In the genomic region with DNA sequence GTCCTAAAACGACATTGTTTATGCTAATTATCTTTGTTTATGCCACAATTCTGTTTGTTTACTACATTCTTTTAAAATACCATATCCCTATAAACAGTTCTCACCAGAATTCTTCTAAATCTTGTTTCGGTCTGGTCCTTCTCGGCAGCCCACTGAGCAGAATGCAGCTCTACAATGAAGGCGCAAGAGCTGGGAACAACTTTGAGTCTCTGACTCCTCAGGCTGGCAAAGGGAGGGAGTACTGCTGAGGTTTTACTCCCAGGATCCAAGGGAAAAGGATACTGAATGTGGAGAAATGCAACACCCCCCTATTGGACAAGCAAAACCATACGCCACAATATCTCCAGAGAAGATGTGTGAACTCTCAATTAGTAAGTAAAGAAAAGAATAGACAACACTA, we compare ENCODE assay signal across 21 cellular contexts. TPM values are rescaled to one million over a fixed set of nuclear protein-coding genes. Genes with fewer than 3 reads are reported as not detected.
DNase-seq lines count a peak whose midpoint lies in the region; ATAC-seq and TF ChIP-seq lines count a peak whose summit lies in the region.
"Had no signal": no experiment of that assay in that cellular context is flagged by ENCODE, and none has a peak within 500 bp of the region (broad histone marks: within the 10 kb centered on the region; RNA-seq: fewer than 3 reads in every experiment).

No MANE protein-coding gene starts in this region.

- POLR2A ChIA-PET in HEK293T (lab: Yijun Ruan, JAX) (no interaction called here), WTC11 (lab: Charles Lee) (no interaction called here)

- CTCF ChIA-PET in HEK293T (lab: Yijun Ruan, JAX) (no interaction called here), WTC11 (lab: Charles Lee) (no interaction called here)

- no peak overlapping the region for H3K4me3 Mint-ChIP-seq in WTC11
- H3K4me3 Mint-ChIP-seq: CD4-positive, CD25-positive, alpha-beta regulatory T cell; mesothelial cell of epicardium; naive thymus-derived CD8-positive, alpha-beta T cell had no signal

- H3K9me3 Mint-ChIP-seq in WTC11, result no peaks in the 10 kb centered on the region
- H3K9me3 Mint-ChIP-seq: mesothelial cell of epicardium had no signal

- H3K27ac Mint-ChIP-seq in WTC11, result 0 out of 2 replicates have a peak overlapping the region, but pooled peaks have one; percentile 41
- H3K27ac Mint-ChIP-seq: CD4-positive, CD25-positive, alpha-beta regulatory T cell; mesothelial cell of epicardium; naive thymus-derived CD8-positive, alpha-beta T cell had no signal

- peaks cover 4% of the 10 kb centered on the region for H3K4me1 Mint-ChIP-seq in WTC11
- H3K4me1 Mint-ChIP-seq: CD4-positive, CD25-positive, alpha-beta regulatory T cell; naive thymus-derived CD8-positive, alpha-beta T cell had no signal

- H3K27me3 Mint-ChIP-seq in WTC11 (ENCODE audit: low read depth), result no peaks in the 10 kb centered on the region
- H3K27me3 Mint-ChIP-seq: CD4-positive, CD25-positive, alpha-beta regulatory T cell had no signal

- no peak for TF ChIP-seq CTCF in WTC11 (IDR thresholded peaks at IDR 0.05)

- ATAC-seq in WTC11 (peak; percentile 76), HG02840 (IDR thresholded peaks at IDR 0.05; ENCODE audit: low FRiP score, unreplicated experiment) (no peak)
- ATAC-seq: gastrocnemius medialis; HCT116; naive thymus-derived CD8-positive, alpha-beta T cell; Panc1 had no signal

- H3K36me3 Mint-ChIP-seq in WTC11, result no peaks in the 10 kb centered on the region
- H3K36me3 Mint-ChIP-seq: CD4-positive, CD25-positive, alpha-beta regulatory T cell; mesothelial cell of epicardium; naive thymus-derived CD8-positive, alpha-beta T cell had no signal

- DNase-seq in HEK293T (ENCODE audit: extremely low spot score), result peak; percentile 6
- no peak for DNase-seq in WTC11 (ENCODE audit: low spot score)
- peak; percentile 42 for DNase-seq in inferior parietal cortex (ENCODE audit: extremely low spot score)
- DNase-seq in putamen (ENCODE audit: low spot score), result peak; percentile 6
- no peak for DNase-seq in GM03348 (ENCODE audit: low spot score)
- no peak for DNase-seq in occipital lobe (lab: John Stamatoyannopoulos, UW)
- DNase-seq: activated CD4-positive, alpha-beta T cell treated with anti-CD3 and anti-CD28 coated beads for 4 hours; activated naive CD4-positive, alpha-beta T cell treated with anti-CD3 and anti-CD28 coated beads, Interleukin-2, amount 50 U/mL, for 16 hours; CD4-positive, CD25-positive, alpha-beta regulatory T cell; effector CD4-positive, alpha-beta T cell; esophagus squamous epithelium; gastrocnemius medialis; naive thymus-derived CD8-positive, alpha-beta T cell; NCI-H187; NCI-H2227 treated with DMSO at 0.1 percent for 48 hours; SIG-M5; T-helper 1 cell had no signal

TF ChIP-seq in HEK293T, 16 proteins besides CTCF, POLR2A, EP300 and RAD21:
- TF ChIP-seq, protein P1, sequence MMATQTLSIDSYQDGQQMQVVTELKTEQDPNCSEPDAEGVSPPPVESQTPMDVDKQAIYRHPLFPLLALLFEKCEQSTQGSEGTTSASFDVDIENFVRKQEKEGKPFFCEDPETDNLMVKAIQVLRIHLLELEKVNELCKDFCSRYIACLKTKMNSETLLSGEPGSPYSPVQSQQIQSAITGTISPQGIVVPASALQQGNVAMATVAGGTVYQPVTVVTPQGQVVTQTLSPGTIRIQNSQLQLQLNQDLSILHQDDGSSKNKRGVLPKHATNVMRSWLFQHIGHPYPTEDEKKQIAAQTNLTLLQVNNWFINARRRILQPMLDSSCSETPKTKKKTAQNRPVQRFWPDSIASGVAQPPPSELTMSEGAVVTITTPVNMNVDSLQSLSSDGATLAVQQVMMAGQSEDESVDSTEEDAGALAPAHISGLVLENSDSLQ (IDR thresholded peaks at IDR 0.05), result no peak
- TF ChIP-seq LEF1 (IDR thresholded peaks at IDR 0.05; ENCODE audit: borderline replicate concordance), result no peak
- TF ChIP-seq NFRKB (IDR thresholded peaks at IDR 0.05), result no peak
- TF ChIP-seq ELF4 (IDR thresholded peaks at IDR 0.05), result no peak
- TF ChIP-seq BHLHE40 (IDR thresholded peaks at IDR 0.05; ENCODE audit: borderline replicate concordance), result no peak

TF ChIP-seq in WTC11, 78 proteins besides CTCF, POLR2A, EP300 and RAD21 (continues in another document):
- TF ChIP-seq, protein P2, sequence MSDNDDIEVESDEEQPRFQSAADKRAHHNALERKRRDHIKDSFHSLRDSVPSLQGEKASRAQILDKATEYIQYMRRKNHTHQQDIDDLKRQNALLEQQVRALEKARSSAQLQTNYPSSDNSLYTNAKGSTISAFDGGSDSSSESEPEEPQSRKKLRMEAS (CRISPR knock-in tag; IDR thresholded peaks at IDR 0.05), result no peak
- no peak for TF ChIP-seq OVOL2 (CRISPR knock-in tag; IDR thresholded peaks at IDR 0.05; ENCODE audit: borderline replicate concordance)
- no peak for TF ChIP-seq ARID4B (CRISPR knock-in tag; IDR thresholded peaks at IDR 0.05; ENCODE audit: borderline replicate concordance)
- no peak for TF ChIP-seq AFF4 (CRISPR knock-in tag; IDR thresholded peaks at IDR 0.05; ENCODE audit: borderline replicate concordance)
- no peak for TF ChIP-seq ZNF425 (CRISPR knock-in tag; conservative IDR thresholded peaks at IDR 0.05)

RNA-seq across cellular contexts. Expression of gene SOX5, which starts 5.4 kb away (rescaled TPM):
- 1.0 to 3.6 TPM (median 2.3 TPM) in 3 replicates for total RNA-seq in WTC11 (2021)
- total RNA-seq in occipital lobe, result 209 TPM
- total RNA-seq: CD4-positive, CD25-positive, alpha-beta regulatory T cell; naive thymus-derived CD8-positive, alpha-beta T cell had no signal

Comparison
In these comparisons a context has a peak if more than half of its experiments do, and no peak if none do; other contexts are left out.
1. DNase-seq: peak in HEK293T (single experiment), inferior parietal cortex (single experiment) and putamen (single experiment); none in WTC11 (single experiment), GM03348 (single experiment) and occipital lobe (single experiment).
2. RNA of gene SOX5, which starts 5.4 kb away (total RNA-seq): 209 TPM in occipital lobe (single experiment); 1.0 to 3.6 TPM in WTC11; every median in the first group is over 10 times any median in the second.